1 cellular context compared by ENCODE assay signal in genomic region chr19:10758978-10759377, GRCh38.
TF ChIP-seq lines count a peak whose summit lies in the region.

No MANE protein-coding gene starts in this region.

TF ChIP-seq in liver, 16 proteins besides CTCF, POLR2A, EP300 and RAD21 (continued from another document):
- TF ChIP-seq MAX (IDR thresholded peaks at IDR 0.05): no peak
- TF ChIP-seq FOXA2 (IDR thresholded peaks at IDR 0.05): no peak
